Comparison of ENCODE assay signal across 8 cellular contexts in genomic region chr5:148910686-148911361, GRCh38.
DNase-seq lines count a peak whose midpoint lies in the region; TF ChIP-seq lines count a peak whose summit lies in the region.
"Had no signal": no experiment of that assay in that cellular context is flagged by ENCODE, and none has a peak within 500 bp of the region (broad histone marks: within the 10 kb centered on the region; RNA-seq: fewer than 3 reads in every experiment).

No MANE protein-coding gene starts in this region.

- TF ChIP-seq CTCF in stomach (IDR thresholded peaks at IDR 0.05) = no peak

- no peak for TF ChIP-seq EP300 in stomach (IDR thresholded peaks at IDR 0.05)

- peak overlapping the region; percentile 9 to 71 (median 46) for H3K27ac ChIP-seq in stomach

- H3K36me3 ChIP-seq in stomach = no peaks in the 10 kb centered on the region

- H3K4me1 ChIP-seq in stomach = peaks cover 22 to 73% (median 46%) of the 10 kb centered on the region in 4 donors

- H3K9me3 ChIP-seq in stomach = no peaks in the 10 kb centered on the region

- WGBS in stomach, 5 donors = 46 to 73% (median 55%) methylated on average over 7 to 8 of the region's 8 CpGs

- intact Hi-C loops in stomach (cut with DNase I; ENCODE audit: low total_unique reads) = no loop called here

- TF ChIP-seq POLR2A in stomach (IDR thresholded peaks at IDR 0.05) = no peak

- peak; percentile 70 for DNase-seq in HPDE6-E6E7 (ENCODE audit: extremely low spot score)
- peak; percentile 73 for DNase-seq in T1000 (lab: John Stamatoyannopoulos, UW)
- DNase-seq in fibroblast of peridontal ligament (ENCODE audit: extremely low read depth) = peak; percentile 41
- DNase-seq in stomach = peak; percentile 79
- no peak for DNase-seq in stimulated activated CD8-positive, alpha-beta memory T cell treated with anti-CD3 and anti-CD28 coated beads, Interleukin-4, amount 100 ng/mL, for 48 hours
- no peak for DNase-seq in D341Med (ENCODE audit: low spot score)
- DNase-seq in activated gamma-delta T cell treated with Interleukin-2 at 50 U/mL for 16 hours = no peak
- DNase-seq: activated T-cell treated with anti-CD3 and anti-CD28 coated beads, Interleukin-2, amount 50 U/mL, for 48 hours had no signal

- H3K4me3 ChIP-seq in stomach = no peak overlapping the region

- H3K27me3 ChIP-seq in stomach = no peaks in the 10 kb centered on the region

Comparison
In these comparisons a context has a peak if more than half of its experiments do, and no peak if none do; other contexts are left out.
1. DNase-seq: peak in HPDE6-E6E7 (single experiment), T1000 (single experiment), fibroblast of peridontal ligament (single experiment) and stomach (single experiment); none in stimulated activated CD8-positive, alpha-beta memory T cell treated with anti-CD3 and anti-CD28 coated beads, Interleukin-4, amount 100 ng/mL, for 48 hours (single experiment), D341Med (single experiment) and activated gamma-delta T cell treated with Interleukin-2 at 50 U/mL for 16 hours (single experiment).